6 cellular contexts compared by ENCODE assay signal in genomic region chr5:145014109-145014508, GRCh38.
"Had no signal": no experiment of that assay in that cellular context is flagged by ENCODE, and none has a peak within 500 bp of the region (broad histone marks: within the 10 kb centered on the region; RNA-seq: fewer than 3 reads in every experiment).

No MANE protein-coding gene starts in this region.

- H3K4me3 Mint-ChIP-seq: GM23338, H9 had no signal

- H3K9me3 Mint-ChIP-seq: GM23338, H9 had no signal

- DNase-seq: H9, HCEC 1CT, IMR-90, KG1 had no signal

- H3K27ac Mint-ChIP-seq: GM23338, H9 had no signal

- ATAC-seq: GM23338, K562 had no signal
